Comparison of ENCODE assay signal across 22 cellular contexts in genomic region chr7:94351703-94352102, GRCh38. TPM values are rescaled to one million over a fixed set of nuclear protein-coding genes. Genes with fewer than 3 reads are reported as not detected.
DNase-seq lines count a peak whose midpoint lies in the region; ATAC-seq and TF ChIP-seq lines count a peak whose summit lies in the region.
"Had no signal": no experiment of that assay in that cellular context is flagged by ENCODE, and none has a peak within 500 bp of the region (broad histone marks: within the 10 kb centered on the region; RNA-seq: fewer than 3 reads in every experiment).

No MANE protein-coding gene starts in this region.

- CTCF ChIA-PET in mammary epithelial cell (lab: Charles Lee; ENCODE audit: low non-redundant PET), result no interaction called here
- CTCF ChIA-PET in MCF 10A (lab: Yijun Ruan, JAX), result interaction anchor here (0.6 kb wide), 1 partner anchor 16 kb away, joined by 3 read pairs; no protein-coding TSS in a partner anchor

- no peaks in the 10 kb centered on the region for H3K9me3 ChIP-seq in mammary epithelial cell (replicated peaks; ENCODE audit: insufficient read depth, low read length)

- peaks cover 11% of the 10 kb centered on the region for H3K4me1 ChIP-seq in mammary epithelial cell (ENCODE audit: insufficient read depth, low read length)

- TF ChIP-seq CTCF in mammary epithelial cell (conservative IDR thresholded peaks at IDR 0.05 in 1 of 2, IDR thresholded peaks at IDR 0.05 in 1 of 2; ENCODE audit: extremely low read depth in 1 of 2, insufficient read depth in 1 of 2, low read depth in 1 of 2, low read length in 2 of 2) (no peak), MCF 10A (IDR thresholded peaks at IDR 0.05; ENCODE audit: unreplicated experiment) (no peak)

- peak; percentile 76 to 84 for ATAC-seq in naive B cell (ENCODE audit: low read depth in 2 of 2)
- no peak for ATAC-seq in activated T-cell treated with anti-CD3 and anti-CD28 coated beads, Interleukin-2, amount 50 U/mL, for 72 hours (replicated peaks in 1 of 2)
- no peak for ATAC-seq in GM18511 (IDR thresholded peaks at IDR 0.05; ENCODE audit: unreplicated experiment)
- ATAC-seq: T-cell had no signal

- dilution Hi-C loops in mammary epithelial cell (cut with HindIII; ENCODE audit: low sequenced_read_pairs), result no loop called here

- H3K27me3 Mint-ChIP-seq in MCF 10A (ENCODE audit: insufficient read depth, unreplicated experiment) (no peaks in the 10 kb centered on the region), naive B cell (peaks cover 5 to 17% (median 11%) of the 10 kb centered on the region in 3 donors)
- H3K27me3 Mint-ChIP-seq in activated T-cell treated with anti-CD3 and anti-CD28 coated beads, Interleukin-2, amount 50 U/mL, for 72 hours (ENCODE audit: low read depth), result peaks cover 17% of the 10 kb centered on the region

- no peak overlapping the region for H3K4me2 ChIP-seq in mammary epithelial cell (ENCODE audit: insufficient read depth, low read depth, low read length)
- H3K4me2 ChIP-seq: KMS-11 had no signal

- no peaks in the 10 kb centered on the region for H3K9me3 Mint-ChIP-seq in MCF 10A (ENCODE audit: unreplicated experiment)
- peaks cover 0 to 3% (median 0%) of the 10 kb centered on the region in 7 donors for H3K9me3 Mint-ChIP-seq in naive B cell
- H3K9me3 Mint-ChIP-seq in activated T-cell treated with anti-CD3 and anti-CD28 coated beads, Interleukin-2, amount 50 U/mL, for 72 hours, result no peaks in the 10 kb centered on the region
- H3K9me3 Mint-ChIP-seq: CD8-positive, alpha-beta memory T cell; T-cell had no signal

- intact Hi-C loops in mammary epithelial cell (cut with micrococcal nuclease), result no loop called here
- intact Hi-C loops in MCF 10A (cut with micrococcal nuclease), result no loop called here

- H3K27ac Mint-ChIP-seq in MCF 10A (ENCODE audit: low read depth, unreplicated experiment), result no peak overlapping the region
- H3K27ac Mint-ChIP-seq in naive B cell, result peak overlapping the region in 4 of 6 donors; percentile 29 to 74 (median 49)
- H3K27ac Mint-ChIP-seq in activated T-cell treated with anti-CD3 and anti-CD28 coated beads, Interleukin-2, amount 50 U/mL, for 72 hours, result no peak overlapping the region
- H3K27ac Mint-ChIP-seq: CD8-positive, alpha-beta memory T cell; T-cell had no signal

- H3K36me3 Mint-ChIP-seq in MCF 10A (ENCODE audit: insufficient read depth, unreplicated experiment) (no peaks in the 10 kb centered on the region), naive B cell (peaks cover 0 to 10% of the 10 kb centered on the region in 2 donors)
- no peaks in the 10 kb centered on the region for H3K36me3 Mint-ChIP-seq in activated T-cell treated with anti-CD3 and anti-CD28 coated beads, Interleukin-2, amount 50 U/mL, for 72 hours (ENCODE audit: insufficient read depth in 2 of 2)
- H3K36me3 Mint-ChIP-seq: CD8-positive, alpha-beta memory T cell; T-cell had no signal

- WGBS in mammary epithelial cell (ENCODE audit: low coverage, missing lambda C conversion rate), result 86% methylated on average over 4 of the region's 4 CpGs

- BruUV-seq in mammary epithelial cell (replicated peaks; lab: Mats Ljungman, UMichigan) (no TSS peak), MCF 10A (replicated peaks; lab: Mats Ljungman, UMichigan) (no TSS peak)

- peak overlapping the region; percentile 16 for H2AFZ ChIP-seq in mammary epithelial cell (ENCODE audit: low read depth, low read length)

- POLR2A ChIA-PET in MCF 10A (lab: Yijun Ruan, JAX), result interaction anchor here (1.0 kb wide), 1 partner anchor 54 kb away, joined by 4 read pairs; no protein-coding TSS in a partner anchor

- H3K4me1 Mint-ChIP-seq in MCF 10A (ENCODE audit: insufficient read depth, unreplicated experiment) (peaks cover 4% of the 10 kb centered on the region), naive B cell (peaks cover 9 to 34% (median 29%) of the 10 kb centered on the region in 3 donors)
- no peaks in the 10 kb centered on the region for H3K4me1 Mint-ChIP-seq in activated T-cell treated with anti-CD3 and anti-CD28 coated beads, Interleukin-2, amount 50 U/mL, for 72 hours (ENCODE audit: low read depth)
- H3K4me1 Mint-ChIP-seq: CD8-positive, alpha-beta memory T cell; T-cell had no signal

- H3K36me3 ChIP-seq in mammary epithelial cell (ENCODE audit: insufficient read depth, low read length), result no peaks in the 10 kb centered on the region

- no peak overlapping the region for H3K9ac ChIP-seq in mammary epithelial cell (ENCODE audit: insufficient read depth, low read length)
- H3K9ac ChIP-seq: KMS-11 had no signal

- H4K20me1 ChIP-seq in mammary epithelial cell (ENCODE audit: insufficient read depth, low read length), result no peaks in the 10 kb centered on the region

- DNase-seq in mammary epithelial cell, result no peak
- no peak for DNase-seq in MCF 10A (ENCODE audit: unreplicated experiment)
- peak; percentile 18 for DNase-seq in SKM-1 treated with dmso at 0.1 percent for 144 hours (lab: John Stamatoyannopoulos, UW; ENCODE audit: unreplicated experiment)
- DNase-seq in naive B cell, result peak; percentile 56
- no peak for DNase-seq in activated T-cell treated with anti-CD3 and anti-CD28 coated beads, Interleukin-2, amount 50 U/mL, for 72 hours
- DNase-seq in NCI-H2107 treated with DMSO at 0.1 percent for 48 hours (lab: John Stamatoyannopoulos, UW; ENCODE audit: unreplicated experiment), result no peak
- DNase-seq: AML-193; Calu3; CD8-positive, alpha-beta memory T cell; GDM1; NCI-H1092; NCI-H146; NCI-H2029; NCI-H226; NCI-H524 treated with DMSO at 0.1 percent for 48 hours; SHP77 treated with DMSO at 0.1 percent for 48 hours; T-cell had no signal

- no peak overlapping the region for H3K4me3 ChIP-seq in mammary epithelial cell (replicated peaks in 1 of 3; ENCODE audit: insufficient read depth in 1 of 3, low read depth in 2 of 3, low read length in 3 of 3)
- H3K4me3 ChIP-seq: SK-N-MC had no signal

- in situ Hi-C loops in mammary epithelial cell (cut with MboI; ENCODE audit: low sequenced_read_pairs in 2 of 2), result no loop called here

- H3K27me3 ChIP-seq in mammary epithelial cell (ENCODE audit: insufficient read depth, low read length), result no peaks in the 10 kb centered on the region

- H3K4me3 Mint-ChIP-seq in MCF 10A (ENCODE audit: unreplicated experiment) (no peak overlapping the region), naive B cell (peak overlapping the region in 1 of 8 donors; percentile 22)
- no peak overlapping the region for H3K4me3 Mint-ChIP-seq in activated T-cell treated with anti-CD3 and anti-CD28 coated beads, Interleukin-2, amount 50 U/mL, for 72 hours
- H3K4me3 Mint-ChIP-seq: CD8-positive, alpha-beta memory T cell; T-cell had no signal

- H3K27ac ChIP-seq in mammary epithelial cell (ENCODE audit: insufficient read depth, low read depth, low read length), result no peak overlapping the region
- H3K27ac ChIP-seq: C4-2B, KMS-11, RWPE1, SK-N-MC had no signal

- no peaks in the 10 kb centered on the region for H3K79me2 ChIP-seq in mammary epithelial cell (ENCODE audit: insufficient read depth, low read length)

RNA-seq across cellular contexts. Expression of gene COL1A2, which starts 43.0 kb away (rescaled TPM):
- total RNA-seq in mammary epithelial cell (10 to 100 TPM in 1 of 2 donors, under 1 TPM in 1; 0.45 to 13.7 TPM), MCF 10A (2022) (not detected in 2 replicates)
- polyA plus RNA-seq in mammary epithelial cell (0.60 TPM), naive B cell (ENCODE audit: low read depth in 6 of 6) (under 1 TPM in 1 of 6 donors, not detected in 5; 0.41 TPM)
- polyA minus RNA-seq in mammary epithelial cell, result 0.31 TPM
- under 1 TPM; 0.31 to 0.56 TPM for total RNA-seq in activated T-cell treated with anti-CD3 and anti-CD28 coated beads, Interleukin-2, amount 50 U/mL, for 72 hours
- total RNA-seq: Calu3 had no signal
- polyA plus RNA-seq: CD8-positive, alpha-beta memory T cell had no signal

Comparison
In these comparisons a context has a peak if more than half of its experiments do, and no peak if none do; other contexts are left out.
1. DNase-seq: peak in SKM-1 treated with dmso at 0.1 percent for 144 hours (single experiment) and naive B cell (single experiment); none in mammary epithelial cell (single experiment), MCF 10A (single experiment), activated T-cell treated with anti-CD3 and anti-CD28 coated beads, Interleukin-2, amount 50 U/mL, for 72 hours (0 of 2) and NCI-H2107 treated with DMSO at 0.1 percent for 48 hours (single experiment).
2. H3K27ac Mint-ChIP-seq: peak in naive B cell (4 of 6); none in MCF 10A (single experiment) and activated T-cell treated with anti-CD3 and anti-CD28 coated beads, Interleukin-2, amount 50 U/mL, for 72 hours (single experiment).
3. ATAC-seq: peak in naive B cell (2 of 2); none in activated T-cell treated with anti-CD3 and anti-CD28 coated beads, Interleukin-2, amount 50 U/mL, for 72 hours (0 of 2) and GM18511 (single experiment).